In the genomic region with DNA sequence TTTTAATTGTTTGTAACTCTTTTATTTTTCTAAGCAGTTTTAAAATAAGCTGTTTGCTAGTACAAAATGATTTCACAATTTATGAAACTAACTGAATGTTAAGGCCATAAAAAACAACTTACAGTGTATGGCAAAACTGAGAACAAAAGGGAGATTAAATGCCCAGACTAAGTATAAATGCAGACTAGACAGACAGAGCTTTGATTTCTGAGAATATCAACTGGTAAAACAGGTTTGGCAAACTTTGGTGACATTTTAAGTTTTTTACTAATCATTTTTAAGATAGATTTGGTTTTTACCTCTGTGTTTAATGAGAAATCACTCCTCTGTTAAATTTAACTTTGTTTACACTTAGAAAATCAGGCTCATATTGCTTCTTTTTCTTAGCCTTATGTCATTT, we compare ENCODE assay signal across 19 cellular contexts.
"Had no signal": no experiment of that assay in that cellular context is flagged by ENCODE, and none has a peak within 500 bp of the region (broad histone marks: within the 10 kb centered on the region; RNA-seq: fewer than 3 reads in every experiment).

No MANE protein-coding gene starts in this region.

- H3K4me2 ChIP-seq: hepatocyte had no signal

- H3K4me1 ChIP-seq: suprapubic skin, tibial nerve had no signal

- H3K27ac Mint-ChIP-seq: natural killer cell had no signal

- H3K4me1 Mint-ChIP-seq: central memory CD8-positive, alpha-beta T cell; natural killer cell; neural crest cell had no signal

- FAIRE-seq: small intestine had no signal

- H3K27ac ChIP-seq: dorsolateral prefrontal cortex, epithelial cell of prostate, foreskin keratinocyte, hepatocyte, suprapubic skin, tibial nerve had no signal

- H2AFZ ChIP-seq: hepatocyte had no signal

- DNase-seq: cortex of kidney; dorsolateral prefrontal cortex; effector CD8-positive, alpha-beta T cell; foreskin keratinocyte; left colon; left ventricle myocardium superior; natural killer cell; posterior cingulate gyrus; right cardiac atrium; small intestine; stimulated activated CD4-positive, alpha-beta T cell treated with anti-CD3 and anti-CD28 coated beads, Interleukin-2, amount 100 ng/mL, for 48 hours; stimulated activated naive CD4-positive, alpha-beta T cell treated with Interleukin-2 at 50 U/mL for 16 hours had no signal

- H3K27me3 ChIP-seq: dorsolateral prefrontal cortex, foreskin keratinocyte, hepatocyte, suprapubic skin, tibial nerve had no signal

- H3K4me3 Mint-ChIP-seq: central memory CD8-positive, alpha-beta T cell; natural killer cell; neural crest cell had no signal

- ATAC-seq: foreskin keratinocyte, left colon, left ventricle myocardium superior, natural killer cell, right cardiac atrium had no signal

- H3K27me3 Mint-ChIP-seq: central memory CD8-positive, alpha-beta T cell had no signal

- H3K9me3 Mint-ChIP-seq: central memory CD8-positive, alpha-beta T cell; natural killer cell; neural crest cell had no signal

- H3K4me3 ChIP-seq: dorsolateral prefrontal cortex, hepatocyte, lung, suprapubic skin, tibial nerve had no signal

- H3K9me3 ChIP-seq: suprapubic skin, tibial nerve had no signal

- H3K79me2 ChIP-seq: hepatocyte had no signal
